8 cellular contexts compared by ENCODE assay signal in the genomic region with DNA sequence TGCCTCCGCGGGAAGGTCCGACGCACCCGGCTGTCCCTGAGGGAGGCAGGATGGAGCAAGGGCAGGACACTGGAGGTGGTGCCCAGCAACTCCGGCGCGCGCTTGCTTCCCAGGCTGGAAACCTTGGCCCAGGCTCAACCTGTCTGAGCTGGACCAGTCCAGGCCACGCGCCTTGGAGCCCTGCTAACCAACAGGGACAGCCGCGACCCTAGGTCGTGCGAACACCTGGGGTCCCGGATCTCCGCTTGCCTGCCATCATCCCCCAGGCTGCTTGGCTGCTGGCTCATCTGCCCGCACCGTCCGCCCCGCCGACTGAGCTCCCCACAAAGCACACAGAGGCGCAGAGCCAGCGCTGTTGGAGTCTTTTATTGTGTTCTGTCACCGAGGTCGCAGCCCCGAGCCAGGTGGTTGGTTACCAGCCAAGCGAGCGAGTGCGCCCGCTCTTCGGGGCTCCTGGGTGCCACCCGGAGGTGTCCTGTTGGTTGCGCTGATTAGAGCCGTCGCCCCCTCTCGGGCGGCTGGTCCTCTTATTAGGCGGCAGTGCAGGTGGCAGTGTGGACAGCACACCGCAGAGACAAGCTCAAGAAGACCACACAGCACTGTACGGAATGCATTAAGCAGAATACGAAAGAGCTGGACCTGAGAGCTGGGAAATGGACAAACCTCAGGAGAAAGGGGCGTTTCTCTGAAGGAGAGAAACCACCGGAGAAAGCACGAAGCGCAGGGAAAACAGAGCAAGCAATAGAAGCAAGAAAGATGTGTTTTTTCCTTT. TPM values are rescaled to one million over a fixed set of nuclear protein-coding genes. Genes with fewer than 3 reads are reported as not detected.
DNase-seq lines count a peak whose midpoint lies in the region; ATAC-seq and TF ChIP-seq lines count a peak whose summit lies in the region.

No MANE protein-coding gene starts in this region.

- peak overlapping the region; percentile 68 for H3K4me3 Mint-ChIP-seq in Caco-2 (ENCODE audit: unreplicated experiment)
- peak overlapping the region in 9 of 10 donors; percentile 4 to 65 (median 47) for H3K4me3 Mint-ChIP-seq in naive thymus-derived CD4-positive, alpha-beta T cell

- no peak for DNase-seq in Caco-2
- peak; percentile 47 for DNase-seq in NCI-H1105 (lab: John Stamatoyannopoulos, UW)
- DNase-seq in epithelial cell of proximal tubule (ENCODE audit: low read depth): no peak
- DNase-seq in naive thymus-derived CD4-positive, alpha-beta T cell: no peak
- DNase-seq in NCI-H128 (lab: John Stamatoyannopoulos, UW; ENCODE audit: unreplicated experiment): no peak
- DNase-seq in NCI-H2029 treated with DMSO at 0.1 percent for 48 hours (lab: John Stamatoyannopoulos, UW): no peak
- DNase-seq in NCI-H446 (lab: John Stamatoyannopoulos, UW): no peak

- H3K4me3 ChIP-seq in Caco-2 (ENCODE audit: low read depth, low read length) (peak overlapping the region; percentile 18), epithelial cell of proximal tubule (ENCODE audit: low read depth, low read length) (peak overlapping the region; percentile 56)
- H3K4me3 ChIP-seq in naive thymus-derived CD4-positive, alpha-beta T cell (ENCODE audit: low read length): no peak overlapping the region

- ATAC-seq in naive thymus-derived CD4-positive, alpha-beta T cell: no peak
- no peak for ATAC-seq in GM21360 (IDR thresholded peaks at IDR 0.05; ENCODE audit: unreplicated experiment)

- no peaks in the 10 kb centered on the region for H3K36me3 ChIP-seq in Caco-2 (ENCODE audit: control insufficient read depth, insufficient read depth, low read length)
- H3K36me3 ChIP-seq in naive thymus-derived CD4-positive, alpha-beta T cell (ENCODE audit: control insufficient read depth in 2 of 3, insufficient read depth in 3 of 3, low read length in 3 of 3): no peaks in the 10 kb centered on the region

- no peaks in the 10 kb centered on the region for H3K9me3 Mint-ChIP-seq in Caco-2 (ENCODE audit: unreplicated experiment)
- no peaks in the 10 kb centered on the region for H3K9me3 Mint-ChIP-seq in naive thymus-derived CD4-positive, alpha-beta T cell

- no peaks in the 10 kb centered on the region for H3K27me3 ChIP-seq in Caco-2 (replicated peaks; ENCODE audit: control insufficient read depth, insufficient read depth, low read length)
- peaks cover 4 to 37% of the 10 kb centered on the region in 2 donors for H3K27me3 ChIP-seq in naive thymus-derived CD4-positive, alpha-beta T cell (ENCODE audit: control insufficient read depth in 2 of 2, insufficient read depth in 2 of 2, low read length in 2 of 2)

- H3K4me1 Mint-ChIP-seq in Caco-2 (ENCODE audit: low read depth, unreplicated experiment): peaks cover 16% of the 10 kb centered on the region
- peaks cover 24 to 44% (median 39%) of the 10 kb centered on the region in 7 donors for H3K4me1 Mint-ChIP-seq in naive thymus-derived CD4-positive, alpha-beta T cell

- H3K36me3 Mint-ChIP-seq in Caco-2 (ENCODE audit: insufficient read depth, unreplicated experiment): peaks cover 6% of the 10 kb centered on the region
- peaks cover 0 to 11% (median 0%) of the 10 kb centered on the region in 5 donors for H3K36me3 Mint-ChIP-seq in naive thymus-derived CD4-positive, alpha-beta T cell

- H3K4me1 ChIP-seq in Caco-2: peaks cover 10% of the 10 kb centered on the region
- peaks cover 13 to 28% of the 10 kb centered on the region in 2 donors for H3K4me1 ChIP-seq in naive thymus-derived CD4-positive, alpha-beta T cell (ENCODE audit: control insufficient read depth in 2 of 2, insufficient read depth in 2 of 2, low read length in 2 of 2)

- H3K27ac Mint-ChIP-seq in Caco-2 (ENCODE audit: unreplicated experiment): peak overlapping the region; percentile 26
- peak overlapping the region in 1 of 9 donors; percentile 36 for H3K27ac Mint-ChIP-seq in naive thymus-derived CD4-positive, alpha-beta T cell

- no peaks in the 10 kb centered on the region for H3K27me3 Mint-ChIP-seq in Caco-2 (ENCODE audit: insufficient read depth, unreplicated experiment)
- peaks cover 74 to 84% (median 77%) of the 10 kb centered on the region in 5 donors for H3K27me3 Mint-ChIP-seq in naive thymus-derived CD4-positive, alpha-beta T cell

- POLR2A ChIA-PET in Caco-2 (lab: Charles Lee): interaction anchor here (0.6 kb wide), 1 partner anchor 1379 kb away, joined by 3 read pairs; no protein-coding TSS in a partner anchor
- POLR2A ChIA-PET in naive thymus-derived CD4-positive, alpha-beta T cell (lab: Charles Lee): no interaction called here

- H3K9me3 ChIP-seq in Caco-2: no peaks in the 10 kb centered on the region
- H3K9me3 ChIP-seq in naive thymus-derived CD4-positive, alpha-beta T cell (ENCODE audit: control insufficient read depth in 2 of 3, low read length in 3 of 3): no peaks in the 10 kb centered on the region

- intact Hi-C loops in Caco-2 (cut with micrococcal nuclease; ENCODE audit: unreplicated experiment): loop anchor here (10.0 kb wide), 1 partner anchor 127 kb away; no protein-coding TSS in a partner anchor
- intact Hi-C loops in naive thymus-derived CD4-positive, alpha-beta T cell (cut with micrococcal nuclease): loop anchor here in 1 of 2 donors (10.0 kb wide), 2 partner anchors 627 to 857 kb away; no protein-coding TSS in a partner anchor

- CTCF ChIA-PET in Caco-2 (lab: Charles Lee): no interaction called here
- CTCF ChIA-PET in naive thymus-derived CD4-positive, alpha-beta T cell (lab: Charles Lee): interaction anchor here (1.7 kb wide), 1 partner anchor 10 kb away, joined by 7 read pairs; no protein-coding TSS in a partner anchor

- H3K27ac ChIP-seq in naive thymus-derived CD4-positive, alpha-beta T cell (ENCODE audit: low read depth, low read length): no peak overlapping the region

- BruUV-seq in Caco-2 (replicated peaks; lab: Mats Ljungman, UMichigan): no TSS peak

- TF ChIP-seq CTCF in Caco-2 (IDR thresholded peaks at IDR 0.05; ENCODE audit: insufficient read depth in 1 of 2, low read depth in 1 of 2, low read length in 1 of 2, severe bottlenecking in 1 of 2, unreplicated experiment in 1 of 2) (no peak), epithelial cell of proximal tubule (conservative IDR thresholded peaks at IDR 0.05; ENCODE audit: low read depth, low read length) (peak; percentile 41)

RNA-seq across cellular contexts. Expression of a gene that starts 3.8 kb away (rescaled TPM):
- total RNA-seq in Caco-2 (2022) (61.8 and 68.0 TPM in 2 replicates), epithelial cell of proximal tubule (17.5 and 37.7 TPM in 2 replicates)
- total RNA-seq in naive thymus-derived CD4-positive, alpha-beta T cell: under 1 TPM in 1 of 5 experiments, not detected in 4; 0.27 TPM
- not detected for polyA plus RNA-seq in naive thymus-derived CD4-positive, alpha-beta T cell

RNA-seq across cellular contexts. Expression of a gene that starts 41.5 kb away (rescaled TPM):
- total RNA-seq in Caco-2 (2022) (381 and 385 TPM in 2 replicates), epithelial cell of proximal tubule (322 and 342 TPM in 2 replicates)
- total RNA-seq in naive thymus-derived CD4-positive, alpha-beta T cell: 100 to 1,000 TPM; 159 to 395 (median 183) TPM
- polyA plus RNA-seq in naive thymus-derived CD4-positive, alpha-beta T cell: 100 to 1,000 TPM; 791 to 969 TPM

Comparison
In these comparisons a context has a peak if more than half of its experiments do, and no peak if none do; other contexts are left out.
1. RNA of a gene that starts 3.8 kb away (total RNA-seq): 61.8 to 68.0 TPM in Caco-2 and 17.5 to 37.7 TPM in epithelial cell of proximal tubule; 0.27 TPM in naive thymus-derived CD4-positive, alpha-beta T cell; every median in the first group is over 10 times any median in the second.